ENCODE assay signal across 32 cellular contexts in genomic region chr14:106055257-106055656, GRCh38.
"Had no signal": no experiment of that assay in that cellular context is flagged by ENCODE, and none has a peak within 500 bp of the region (broad histone marks: within the 10 kb centered on the region; RNA-seq: fewer than 3 reads in every experiment).

No MANE protein-coding gene starts in this region.

- ATAC-seq: left colon; left lung; lower lobe of right lung; right cardiac atrium; sciatic nerve; stimulated activated effector memory CD8-positive, alpha-beta T cell treated with anti-CD3 and anti-CD28 coated beads, Interleukin-12 subunit alpha, Interleukin-12 subunit beta, amount 100 ng/mL, for 72 hours had no signal

- H3K4me3 ChIP-seq: left lung, lower lobe of right lung, neural progenitor cell, ovary, prostate gland, skin epidermis, suprapubic skin, thoracic aorta, tibial nerve, upper lobe of left lung, vagina had no signal

- H3K4me1 Mint-ChIP-seq: mesothelial cell of epicardium, natural killer cell, nephron progenitor cell, neural progenitor cell had no signal

- H3K27me3 ChIP-seq: neural progenitor cell, ovary, tibial nerve, upper lobe of left lung, vagina had no signal

- H2AFZ ChIP-seq: neural progenitor cell had no signal

- H3K27ac Mint-ChIP-seq: mesothelial cell of epicardium; natural killer cell; nephron progenitor cell; neural progenitor cell; stimulated activated effector memory CD8-positive, alpha-beta T cell treated with anti-CD3 and anti-CD28 coated beads, Interleukin-12 subunit alpha, Interleukin-12 subunit beta, amount 100 ng/mL, for 72 hours; stimulated activated naive CD8-positive, alpha-beta T cell treated with anti-CD3 and anti-CD28 coated beads, Interleukin-15, Interleukin-2, amounts not matched to agents 100 ng/mL and 50 ng/mL, for 24 hours had no signal

- H3K27ac ChIP-seq: left lung, lower lobe of right lung, neural progenitor cell, neutrophil, ovary, prostate gland, skin epidermis, suprapubic skin, thoracic aorta, tibial nerve, upper lobe of left lung, vagina had no signal

- H3K9me3 ChIP-seq: left lung, lower lobe of right lung, neutrophil, ovary, prostate gland, suprapubic skin, thoracic aorta, tibial nerve, upper lobe of left lung, vagina had no signal

- H3K9me3 Mint-ChIP-seq: immature natural killer cell; naive B cell; natural killer cell; stimulated activated effector memory CD8-positive, alpha-beta T cell treated with anti-CD3 and anti-CD28 coated beads, Interleukin-12 subunit alpha, Interleukin-12 subunit beta, amount 100 ng/mL, for 72 hours; stimulated activated naive CD8-positive, alpha-beta T cell treated with anti-CD3 and anti-CD28 coated beads, Interleukin-15, Interleukin-2, amounts not matched to agents 100 ng/mL and 50 ng/mL, for 24 hours had no signal

- H3K4me3 Mint-ChIP-seq: immature natural killer cell; mesothelial cell of epicardium; natural killer cell; nephron progenitor cell; neural progenitor cell; stimulated activated effector memory CD8-positive, alpha-beta T cell treated with anti-CD3 and anti-CD28 coated beads, Interleukin-12 subunit alpha, Interleukin-12 subunit beta, amount 100 ng/mL, for 72 hours; stimulated activated naive CD8-positive, alpha-beta T cell treated with anti-CD3 and anti-CD28 coated beads, Interleukin-15, Interleukin-2, amounts not matched to agents 100 ng/mL and 50 ng/mL, for 24 hours had no signal

- H3K36me3 ChIP-seq: left lung, lower lobe of right lung, neural progenitor cell, neutrophil, ovary, prostate gland, suprapubic skin, thoracic aorta, tibial nerve, upper lobe of left lung, vagina had no signal

- H3K4me2 ChIP-seq: neural progenitor cell had no signal

- H3K9ac ChIP-seq: neural progenitor cell had no signal

- DNase-seq: hypothalamus; immature natural killer cell; kidney; left colon; left lung; lower lobe of right lung; mammary epithelial cell; mesendoderm; naive B cell; natural killer cell; nephron progenitor cell; occipital lobe; ovary; retina; right cardiac atrium; stimulated activated CD4-positive, alpha-beta T cell treated with anti-CD3 and anti-CD28 coated beads, Interleukin-12 subunit alpha, Interleukin-12 subunit beta, amount 100 ng/mL, for 4 hours; stimulated activated CD4-positive, alpha-beta T cell treated with anti-CD3 and anti-CD28 coated beads, Interleukin-15, amount 100 ng/mL, for 24 hours; stimulated activated CD4-positive, alpha-beta T cell treated with anti-CD3 and anti-CD28 coated beads, Interleukin-4, amount 100 ng/mL, for 24 hours; stimulated activated naive CD4-positive, alpha-beta T cell; upper lobe of left lung had no signal

- H3K36me3 Mint-ChIP-seq: immature natural killer cell; naive B cell; natural killer cell; neural progenitor cell; stimulated activated effector memory CD8-positive, alpha-beta T cell treated with anti-CD3 and anti-CD28 coated beads, Interleukin-12 subunit alpha, Interleukin-12 subunit beta, amount 100 ng/mL, for 72 hours had no signal

- H3K4me1 ChIP-seq: left lung, lower lobe of right lung, neural progenitor cell, prostate gland, suprapubic skin, tibial nerve, upper lobe of left lung, vagina had no signal
